8 cellular contexts compared by ENCODE assay signal in the genomic region with DNA sequence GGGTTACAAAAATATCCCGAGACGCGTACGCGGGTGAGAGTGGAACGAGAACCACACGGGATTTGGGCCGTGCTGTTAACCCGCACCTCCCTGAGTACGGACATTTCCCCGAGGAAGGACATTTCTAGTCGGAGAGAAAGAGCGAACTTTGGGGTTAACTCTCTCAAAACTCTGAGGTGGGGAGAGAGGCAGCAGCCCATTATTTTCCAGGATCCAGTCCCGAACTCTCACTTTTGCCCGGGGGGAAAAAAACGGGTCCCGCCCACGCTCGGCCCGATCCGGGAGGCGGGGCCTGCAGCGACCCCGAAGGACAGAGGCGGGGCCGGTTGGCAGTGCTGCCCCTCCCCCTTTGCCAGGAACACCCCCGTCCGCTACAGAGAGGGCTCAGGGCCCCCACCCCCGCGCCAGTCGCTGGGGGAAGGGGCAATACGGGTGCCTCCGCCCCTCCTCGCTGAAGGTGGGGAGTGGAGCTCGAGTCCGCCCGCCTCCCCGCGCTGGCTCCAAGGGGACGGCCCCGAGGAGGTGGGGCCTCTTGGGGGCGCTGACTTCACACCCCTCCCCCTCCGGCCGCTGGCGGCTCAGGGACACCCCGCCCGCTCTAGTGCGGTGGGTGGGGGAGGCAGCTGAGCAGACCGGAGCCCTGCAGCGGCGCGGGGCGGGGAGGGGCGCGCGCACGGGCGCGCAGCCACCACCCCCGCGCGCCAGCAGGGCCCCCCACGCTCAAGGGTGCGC. TPM values are rescaled to one million over a fixed set of nuclear protein-coding genes. Genes with fewer than 3 reads are reported as not detected.
DNase-seq lines count a peak whose midpoint lies in the region; TF ChIP-seq lines count a peak whose summit lies in the region.

No MANE protein-coding gene starts in this region.

- no peaks in the 10 kb centered on the region for H3K9me3 ChIP-seq in ES-I3 (ENCODE audit: control insufficient read depth, insufficient read depth, low read length)
- no peaks in the 10 kb centered on the region for H3K9me3 ChIP-seq in HAP-1
- no peaks in the 10 kb centered on the region for H3K9me3 ChIP-seq in MG63

- peaks cover 6% of the 10 kb centered on the region for H3K27me3 Mint-ChIP-seq in nephron (ENCODE audit: low read depth)

- H3K36me3 ChIP-seq in ES-I3 (ENCODE audit: insufficient read depth, low read length) (no peaks in the 10 kb centered on the region), HAP-1 (replicated peaks) (peaks cover 20% of the 10 kb centered on the region), MG63 (peaks cover 47% of the 10 kb centered on the region)

- peak overlapping the region; percentile 76 for H3K9ac ChIP-seq in ES-I3 (ENCODE audit: low read depth, low read length)

- in situ Hi-C loops in HAP-1 (cut with MboI; ENCODE audit: low sequenced_read_pairs) = no loop called here

- H3K27ac Mint-ChIP-seq in nephron = peak overlapping the region; percentile 96 to 99 (median 97)

- H3K4me3 Mint-ChIP-seq in nephron = peak overlapping the region; percentile 92 to 100 (median 92)

- H3K4me1 ChIP-seq in ES-I3 (ENCODE audit: insufficient read depth, low read length) = peaks cover 16% of the 10 kb centered on the region
- H3K4me1 ChIP-seq in HAP-1 = peaks cover 27% of the 10 kb centered on the region

- peak; percentile 95 to 98 for DNase-seq in HAP-1 (ENCODE audit: low spot score in 2 of 2)
- peak; percentile 98 for DNase-seq in MG63
- peak; percentile 92 for DNase-seq in activated effector memory CD4-positive, alpha-beta T cell treated with Interleukin-2 at 50 U/mL for 16 hours
- DNase-seq in fibroblast of the aortic adventitia (ENCODE audit: low read depth) = peak; percentile 91
- DNase-seq in stimulated activated naive CD4-positive, alpha-beta T cell treated with Interleukin-2 at 50 U/mL for 16 hours (lab: John Stamatoyannopoulos, UW) = peak; percentile 96

- H3K4me3 ChIP-seq in HAP-1 (peak overlapping the region; percentile 82), MG63 (peak overlapping the region; percentile 82), fibroblast of the aortic adventitia (ENCODE audit: low read depth, low read length) (peak overlapping the region; percentile 82)

- no peaks in the 10 kb centered on the region for H3K9me3 Mint-ChIP-seq in nephron

- H3K36me3 Mint-ChIP-seq in nephron (ENCODE audit: low read depth) = peaks cover 4% of the 10 kb centered on the region

- H3K4me1 Mint-ChIP-seq in nephron = peaks cover 15% of the 10 kb centered on the region

- H3K27me3 ChIP-seq in HAP-1 (ENCODE audit: low read depth) = no peaks in the 10 kb centered on the region
- H3K27me3 ChIP-seq in MG63 = no peaks in the 10 kb centered on the region

- TF ChIP-seq POLR2A in Raji (IDR thresholded peaks at IDR 0.05; ENCODE audit: insufficient read depth, low read depth, low read length) = peak; percentile 54

- TF ChIP-seq CTCF in fibroblast of the aortic adventitia (IDR thresholded peaks at IDR 0.05; ENCODE audit: insufficient read depth, low read length) (no peak), nephron (IDR thresholded peaks at IDR 0.05; ENCODE audit: unreplicated experiment in 3 of 3) (no peak)

RNA-seq across cellular contexts. Expression of gene NUCKS1, which starts 0.7 kb away (rescaled TPM):
- 228 and 336 TPM in 2 replicates for total RNA-seq in MG63 (2014; rRNA removed; shearing (Covaris generic); ENCODE audit: low replicate concordance)
- total RNA-seq in fibroblast of the aortic adventitia (ENCODE audit: low replicate concordance) = 145 and 253 TPM in 2 replicates

RNA-seq across cellular contexts. Expression of gene RAB29, which starts 26.0 kb away (rescaled TPM):
- total RNA-seq in MG63 (2014; rRNA removed; shearing (Covaris generic); ENCODE audit: low replicate concordance) = 13.6 and 18.5 TPM in 2 replicates
- 13.7 and 28.2 TPM in 2 replicates for total RNA-seq in fibroblast of the aortic adventitia (ENCODE audit: low replicate concordance)

Comparison
In these comparisons a context has a peak if more than half of its experiments do, and no peak if none do; other contexts are left out.
1. Peak in every context shown above with its lines: DNase-seq and H3K4me3 ChIP-seq.